Comparison of ENCODE assay signal across 7 cellular contexts in genomic region chr14:70253547-70253946, GRCh38.
A peak's percentile ranks its signal among the peaks of the same experiment; 100 is the strongest.
DNase-seq lines count a peak whose midpoint lies in the region; ATAC-seq and TF ChIP-seq lines count a peak whose summit lies in the region.
"Not testable (repeated sequence)": the region's sequence is repeated elsewhere in the genome, so short reads cannot be mapped to it uniquely, and the experiment has no call there.

No MANE protein-coding gene starts in this region.

- POLR2A ChIA-PET in WTC11 (lab: Charles Lee): not testable (repeated sequence)

- CTCF ChIA-PET in WTC11 (lab: Charles Lee): not testable (repeated sequence)

- intact Hi-C loops in activated T-helper 1 cell treated with anti-CD3 and anti-CD28 coated beads, Interleukin-12 subunit alpha, Interleukin-12 subunit beta, Interleukin-2, Interleukin-4 antibody, amounts not matched to agents 30 ng/mL and 10 ng/mL and 1 ng/mL, durations not matched to agents 14 hours and 24 hours and 36 hours (cut with micrococcal nuclease); natural killer cell (cut with micrococcal nuclease): not testable (repeated sequence)

- H3K27me3 Mint-ChIP-seq in GM23338 (ENCODE audit: insufficient read depth, low read depth, poor library complexity); WTC11 (ENCODE audit: low read depth); glutamatergic neuron (ENCODE audit: unreplicated experiment); neural progenitor cell (ENCODE audit: insufficient read depth, low read depth): not testable (repeated sequence)
- H3K27me3 Mint-ChIP-seq in activated T-helper 1 cell treated with anti-CD3 and anti-CD28 coated beads, Interleukin-12 subunit alpha, Interleukin-12 subunit beta, Interleukin-2, Interleukin-4 antibody, amounts not matched to agents 30 ng/mL and 10 ng/mL and 1 ng/mL, durations not matched to agents 14 hours and 24 hours and 36 hours (ENCODE audit: insufficient read depth): peaks cover 61% of the 10 kb centered on the region
- peaks cover 39% of the 10 kb centered on the region for H3K27me3 Mint-ChIP-seq in activated naive CD8-positive, alpha-beta T cell
- peaks cover 39 to 62% of the 10 kb centered on the region in 2 donors for H3K27me3 Mint-ChIP-seq in natural killer cell (ENCODE audit: low read depth in 2 of 2)

- not testable (repeated sequence) for H3K79me2 ChIP-seq in GM23338 (replicated peaks; ENCODE audit: insufficient read depth); neural progenitor cell (ENCODE audit: low read depth)

- not testable (repeated sequence) for H3K27ac Mint-ChIP-seq in GM23338; WTC11; activated T-helper 1 cell treated with anti-CD3 and anti-CD28 coated beads, Interleukin-12 subunit alpha, Interleukin-12 subunit beta, Interleukin-2, Interleukin-4 antibody, amounts not matched to agents 30 ng/mL and 10 ng/mL and 1 ng/mL, durations not matched to agents 14 hours and 24 hours and 36 hours; activated naive CD8-positive, alpha-beta T cell; glutamatergic neuron (ENCODE audit: unreplicated experiment); natural killer cell; neural progenitor cell

- peaks cover 21% of the 10 kb centered on the region for H3K4me1 ChIP-seq in GM23338 (ENCODE audit: insufficient read depth)
- not testable (repeated sequence) for H3K4me1 ChIP-seq in neural progenitor cell

- not testable (repeated sequence) for H3K27me3 ChIP-seq in GM23338 (ENCODE audit: insufficient read depth); neural progenitor cell

- not testable (repeated sequence) for H2AFZ ChIP-seq in GM23338; neural progenitor cell (replicated peaks)

- H3K9me3 ChIP-seq in neural progenitor cell (ENCODE audit: low read depth): not testable (repeated sequence)

- H3K4me1 Mint-ChIP-seq in GM23338 (peaks cover 23% of the 10 kb centered on the region), WTC11 (peaks cover 32% of the 10 kb centered on the region)
- H3K4me1 Mint-ChIP-seq in activated T-helper 1 cell treated with anti-CD3 and anti-CD28 coated beads, Interleukin-12 subunit alpha, Interleukin-12 subunit beta, Interleukin-2, Interleukin-4 antibody, amounts not matched to agents 30 ng/mL and 10 ng/mL and 1 ng/mL, durations not matched to agents 14 hours and 24 hours and 36 hours (ENCODE audit: low read depth); glutamatergic neuron (ENCODE audit: low read depth, unreplicated experiment); natural killer cell; neural progenitor cell: not testable (repeated sequence)
- peaks cover 12% of the 10 kb centered on the region for H3K4me1 Mint-ChIP-seq in activated naive CD8-positive, alpha-beta T cell (ENCODE audit: low read depth)

- not testable (repeated sequence) for H3K9ac ChIP-seq in neural progenitor cell

- H3K36me3 ChIP-seq in GM23338 (ENCODE audit: insufficient read depth); neural progenitor cell: not testable (repeated sequence)

- H3K9me3 Mint-ChIP-seq in GM23338; activated T-helper 1 cell treated with anti-CD3 and anti-CD28 coated beads, Interleukin-12 subunit alpha, Interleukin-12 subunit beta, Interleukin-2, Interleukin-4 antibody, amounts not matched to agents 30 ng/mL and 10 ng/mL and 1 ng/mL, durations not matched to agents 14 hours and 24 hours and 36 hours; activated naive CD8-positive, alpha-beta T cell (ENCODE audit: low read depth); glutamatergic neuron (ENCODE audit: unreplicated experiment); natural killer cell; neural progenitor cell: not testable (repeated sequence)
- H3K9me3 Mint-ChIP-seq in WTC11: peaks cover 11% of the 10 kb centered on the region

- not testable (repeated sequence) for H3K9me2 ChIP-seq in GM23338 (ENCODE audit: insufficient read depth)

- ATAC-seq in GM23338, WTC11, natural killer cell: not testable (repeated sequence)

- H3K27ac ChIP-seq in GM23338 (ENCODE audit: low read depth); neural progenitor cell: not testable (repeated sequence)

- H3K36me3 Mint-ChIP-seq in GM23338 (ENCODE audit: low read depth) (peaks cover 14% of the 10 kb centered on the region; the same call in 2 of the 3 replicates), natural killer cell (peaks cover 16% of the 10 kb centered on the region)
- H3K36me3 Mint-ChIP-seq in WTC11; activated T-helper 1 cell treated with anti-CD3 and anti-CD28 coated beads, Interleukin-12 subunit alpha, Interleukin-12 subunit beta, Interleukin-2, Interleukin-4 antibody, amounts not matched to agents 30 ng/mL and 10 ng/mL and 1 ng/mL, durations not matched to agents 14 hours and 24 hours and 36 hours (ENCODE audit: low read depth); activated naive CD8-positive, alpha-beta T cell; glutamatergic neuron (ENCODE audit: unreplicated experiment); neural progenitor cell: not testable (repeated sequence)

- not testable (repeated sequence) for TF ChIP-seq CTCF in GM23338 (conservative IDR thresholded peaks at IDR 0.05; ENCODE audit: low read depth in 2 of 2); WTC11 (IDR thresholded peaks at IDR 0.05); glutamatergic neuron (IDR thresholded peaks at IDR 0.05; ENCODE audit: partially characterized antibody, unreplicated experiment); natural killer cell (IDR thresholded peaks at IDR 0.05); neural progenitor cell (IDR thresholded peaks at IDR 0.05)

- H3K4me2 ChIP-seq in GM23338, neural progenitor cell: not testable (repeated sequence)

- H3K4me3 Mint-ChIP-seq in GM23338 (peak overlapping the region; percentile 29; the same call in 1 of the 3 replicates), WTC11 (peak overlapping the region; percentile 47), glutamatergic neuron (ENCODE audit: unreplicated experiment) (peak overlapping the region; percentile 47), natural killer cell (peak overlapping the region; percentile 58), neural progenitor cell (peak overlapping the region; percentile 37)
- peak overlapping the region; percentile 64 for H3K4me3 Mint-ChIP-seq in activated T-helper 1 cell treated with anti-CD3 and anti-CD28 coated beads, Interleukin-12 subunit alpha, Interleukin-12 subunit beta, Interleukin-2, Interleukin-4 antibody, amounts not matched to agents 30 ng/mL and 10 ng/mL and 1 ng/mL, durations not matched to agents 14 hours and 24 hours and 36 hours
- H3K4me3 Mint-ChIP-seq in activated naive CD8-positive, alpha-beta T cell: peak overlapping the region; percentile 61

- H3F3A ChIP-seq in GM23338 (replicated peaks; ENCODE audit: low read depth): not testable (repeated sequence)
- H3F3A ChIP-seq in neural progenitor cell (ENCODE audit: low read depth): peaks cover 29% of the 10 kb centered on the region

- not testable (repeated sequence) for H3K4me3 ChIP-seq in GM23338, neural progenitor cell

- not testable (repeated sequence) for DNase-seq in GM23338 (ENCODE audit: low spot score); WTC11 (ENCODE audit: low spot score); activated T-helper 1 cell treated with anti-CD3 and anti-CD28 coated beads, Interleukin-12 subunit alpha, Interleukin-12 subunit beta, Interleukin-2, Interleukin-4 antibody, amounts not matched to agents 30 ng/mL and 10 ng/mL and 1 ng/mL, durations not matched to agents 14 hours and 24 hours and 36 hours (ENCODE audit: low spot score); glutamatergic neuron; natural killer cell; neural progenitor cell (ENCODE audit: low spot score)

- H4K20me1 ChIP-seq in GM23338 (replicated peaks; ENCODE audit: insufficient read depth); neural progenitor cell (ENCODE audit: low read depth): not testable (repeated sequence)
